Comparison of ENCODE assay signal across 8 cellular contexts in genomic region chr17:45021607-45022287, GRCh38. TPM values are rescaled to one million over a fixed set of nuclear protein-coding genes. Genes with fewer than 3 reads are reported as not detected.
A peak's percentile ranks its signal among the peaks of the same experiment; 100 is the strongest.
DNase-seq lines count a peak whose midpoint lies in the region; ATAC-seq and TF ChIP-seq lines count a peak whose summit lies in the region.

No MANE protein-coding gene starts in this region.

- no peak overlapping the region for H3K27ac Mint-ChIP-seq in activated B cell treated with CpG ODN at 0.5 μM for 24 hours

- H3K4me3 ChIP-seq in mammary epithelial cell (replicated peaks in 1 of 3; ENCODE audit: insufficient read depth in 1 of 3, low read depth in 2 of 3, low read length in 3 of 3), result peak overlapping the region in 1 of 3 experiments; percentile 24

- POLR2A ChIA-PET in activated B cell treated with CpG ODN at 0.5 μM for 24 hours (lab: Charles Lee), result interaction anchor here (1.0 to 1.3 kb wide), 2 partner anchors 101 to 130 kb away, joined by 3 to 4 read pairs; no protein-coding TSS in a partner anchor

- no peaks in the 10 kb centered on the region for H3K36me3 ChIP-seq in mammary epithelial cell (ENCODE audit: insufficient read depth, low read length)

- no peaks in the 10 kb centered on the region for H3K79me2 ChIP-seq in mammary epithelial cell (ENCODE audit: insufficient read depth, low read length)

- no peaks in the 10 kb centered on the region for H3K9me3 Mint-ChIP-seq in activated B cell treated with CpG ODN at 0.5 μM for 24 hours

- no peak overlapping the region for H3K9ac ChIP-seq in mammary epithelial cell (ENCODE audit: insufficient read depth, low read length)

- intact Hi-C loops in activated B cell treated with CpG ODN at 0.5 μM for 24 hours (cut with micrococcal nuclease) (loop anchor here (1.0 to 5.0 kb wide), 3 partner anchors 54 to 242 kb away; partner anchors contain the start of gene C1QL1), mammary epithelial cell (cut with micrococcal nuclease) (loop anchor here (1.0 kb wide), 1 partner anchor 101 kb away; no protein-coding TSS in a partner anchor)

- dilution Hi-C loops in mammary epithelial cell (cut with HindIII; ENCODE audit: low sequenced_read_pairs), result loop anchor here (5.0 to 10.0 kb wide), 3 partner anchors 64 to 247 kb away; no protein-coding TSS in a partner anchor

- peaks cover 32% of the 10 kb centered on the region for H3K4me1 Mint-ChIP-seq in activated B cell treated with CpG ODN at 0.5 μM for 24 hours

- ATAC-seq in GM18909 (IDR thresholded peaks at IDR 0.05; ENCODE audit: poor library complexity, unreplicated experiment) (peak; percentile 56), activated B cell treated with CpG ODN at 0.5 μM for 24 hours (ENCODE audit: low read depth) (peak; percentile 86), GM18517 (IDR thresholded peaks at IDR 0.05; ENCODE audit: unreplicated experiment) (no peak)

- H3K4me3 Mint-ChIP-seq in activated B cell treated with CpG ODN at 0.5 μM for 24 hours, result peak overlapping the region; percentile 39

- in situ Hi-C loops in mammary epithelial cell (cut with MboI; ENCODE audit: low sequenced_read_pairs in 2 of 2), result no loop called here

- DNase-seq in A172 (ENCODE audit: low spot score), result peak; percentile 37
- peak; percentile 72 for DNase-seq in NCI-H146 (lab: John Stamatoyannopoulos, UW)
- DNase-seq in activated B cell treated with CpG ODN at 0.5 μM for 24 hours, result peak; percentile 65
- peak; percentile 39 for DNase-seq in mammary epithelial cell
- peak; percentile 90 for DNase-seq in islet precursor cell
- peak; percentile 77 for DNase-seq in stimulated activated CD4-positive, alpha-beta T cell treated with anti-CD3 and anti-CD28 coated beads, Interleukin-15, amount 100 ng/mL, for 24 hours

- peaks cover 37% of the 10 kb centered on the region for H3K27me3 Mint-ChIP-seq in activated B cell treated with CpG ODN at 0.5 μM for 24 hours

- peak overlapping the region; percentile 74 for H3K4me2 ChIP-seq in mammary epithelial cell (ENCODE audit: insufficient read depth, low read depth, low read length)

- H3K4me1 ChIP-seq in mammary epithelial cell (ENCODE audit: insufficient read depth, low read length), result peaks cover 14% of the 10 kb centered on the region

- H4K20me1 ChIP-seq in mammary epithelial cell (ENCODE audit: insufficient read depth, low read length), result no peaks in the 10 kb centered on the region

- H3K27ac ChIP-seq in mammary epithelial cell (ENCODE audit: insufficient read depth, low read depth, low read length), result no peak overlapping the region

- peaks cover 8% of the 10 kb centered on the region for H3K36me3 Mint-ChIP-seq in activated B cell treated with CpG ODN at 0.5 μM for 24 hours (ENCODE audit: low read depth)

- WGBS in mammary epithelial cell (ENCODE audit: low coverage, missing lambda C conversion rate), result 37% methylated on average over 18 of the region's 57 CpGs

- H3K9me3 ChIP-seq in mammary epithelial cell (replicated peaks; ENCODE audit: insufficient read depth, low read length), result no peaks in the 10 kb centered on the region

- CTCF ChIA-PET in activated B cell treated with CpG ODN at 0.5 μM for 24 hours (lab: Charles Lee), result interaction anchor here (0.6 to 4.0 kb wide), 13 partner anchors 16 to 247 kb away, joined by 3 to 30 read pairs (median 4); partner anchors contain the start of gene EFTUD2
- CTCF ChIA-PET in mammary epithelial cell (lab: Charles Lee; ENCODE audit: low non-redundant PET), result no interaction called here

- no peaks in the 10 kb centered on the region for H3K27me3 ChIP-seq in mammary epithelial cell (ENCODE audit: insufficient read depth, low read length)

- TF ChIP-seq CTCF in activated B cell treated with CpG ODN at 0.5 μM for 24 hours (IDR thresholded peaks at IDR 0.05), result no peak
- peak; percentile 57 to 71 for TF ChIP-seq CTCF in mammary epithelial cell (conservative IDR thresholded peaks at IDR 0.05 in 1 of 2, IDR thresholded peaks at IDR 0.05 in 1 of 2; ENCODE audit: extremely low read depth in 1 of 2, insufficient read depth in 1 of 2, low read depth in 1 of 2, low read length in 2 of 2)

- H2AFZ ChIP-seq in mammary epithelial cell (ENCODE audit: low read depth, low read length), result peak overlapping the region; percentile 71

- BruUV-seq in mammary epithelial cell (replicated peaks; lab: Mats Ljungman, UMichigan), result no TSS peak

RNA-seq across cellular contexts. Expression of gene DCAKD, which starts 29.7 kb away (rescaled TPM):
- total RNA-seq in A172 (2014; rRNA removed; shearing (Covaris generic)), result 33.0 and 34.8 TPM in 2 replicates
- total RNA-seq in activated B cell treated with CpG ODN at 0.5 μM for 24 hours (12.9 and 15.6 TPM in 2 replicates), mammary epithelial cell (10 to 100 TPM; 35.4 to 68.0 TPM)
- 27.7 TPM for polyA plus RNA-seq in mammary epithelial cell
- 40.8 TPM for polyA minus RNA-seq in mammary epithelial cell

RNA-seq across cellular contexts. Expression of gene NMT1, which starts 39.4 kb away (rescaled TPM):
- 151 and 733 TPM in 2 replicates for total RNA-seq in A172 (2014; rRNA removed; shearing (Covaris generic))
- total RNA-seq in activated B cell treated with CpG ODN at 0.5 μM for 24 hours, result 154 and 164 TPM in 2 replicates
- total RNA-seq in mammary epithelial cell, result 100 to 1,000 TPM in 1 of 2 donors, 10 to 100 TPM in 1; 80.0 to 143 TPM
- polyA plus RNA-seq in mammary epithelial cell, result 55.9 TPM
- polyA minus RNA-seq in mammary epithelial cell, result 170 TPM

RNA-seq across cellular contexts. Expression of gene C1QL1, which starts 53.6 kb away (rescaled TPM):
- total RNA-seq in A172 (2014; rRNA removed; shearing (Covaris generic)), result 22.9 and 28.2 TPM in 2 replicates
- total RNA-seq in activated B cell treated with CpG ODN at 0.5 μM for 24 hours, result not detected in 2 replicates
- under 1 TPM in 1 of 2 donors, not detected in 1; 0.54 TPM for total RNA-seq in mammary epithelial cell
- 1.9 TPM for polyA plus RNA-seq in mammary epithelial cell
- not detected for polyA minus RNA-seq in mammary epithelial cell

Comparison
In these comparisons a context has a peak if more than half of its experiments do, and no peak if none do; other contexts are left out.
1. DNase-seq: peak in every context shown above with its lines; median percentile 90 in islet precursor cell; 77 in stimulated activated CD4-positive, alpha-beta T cell treated with anti-CD3 and anti-CD28 coated beads, Interleukin-15, amount 100 ng/mL, for 24 hours; 72 in NCI-H146; 65 in activated B cell treated with CpG ODN at 0.5 μM for 24 hours; 39 in mammary epithelial cell; 37 in A172.
2. RNA of gene C1QL1, which starts 53.6 kb away (total RNA-seq): 22.9 to 28.2 TPM in A172; 0.54 TPM in mammary epithelial cell and not detected in activated B cell treated with CpG ODN at 0.5 μM for 24 hours; every median in the first group is over 10 times any median in the second.